1 cellular context compared by ENCODE assay signal in genomic region chr2:42124051-42124813, GRCh38.
TF ChIP-seq lines count a peak whose summit lies in the region.

No MANE protein-coding gene starts in this region.

TF ChIP-seq in WTC11, 78 proteins besides CTCF, POLR2A, EP300 and RAD21 (continued from another document):
- TF ChIP-seq ZBTB43 (CRISPR knock-in tag; IDR thresholded peaks at IDR 0.05) (no peak), ZNF396 (CRISPR knock-in tag; IDR thresholded peaks at IDR 0.05; ENCODE audit: borderline replicate concordance) (no peak), GABPB1 (CRISPR knock-in tag; IDR thresholded peaks at IDR 0.05) (no peak), TEAD1 (CRISPR knock-in tag; IDR thresholded peaks at IDR 0.05) (no peak), PRRX2 (CRISPR knock-in tag; IDR thresholded peaks at IDR 0.05) (no peak)
